In genomic region chr1:222818171-222818570, GRCh38 we compare ENCODE assay signal across 19 cellular contexts. TPM values are rescaled to one million over a fixed set of nuclear protein-coding genes. Genes with fewer than 3 reads are reported as not detected.
A peak's percentile ranks its signal among the peaks of the same experiment; 100 is the strongest.
DNase-seq lines count a peak whose midpoint lies in the region; ATAC-seq and TF ChIP-seq lines count a peak whose summit lies in the region.
"Had no signal": no experiment of that assay in that cellular context is flagged by ENCODE, and none has a peak within 500 bp of the region (broad histone marks: within the 10 kb centered on the region; RNA-seq: fewer than 3 reads in every experiment).

No MANE protein-coding gene starts in this region.

- no peak overlapping the region for H3K4me3 ChIP-seq in breast epithelium
- H3K4me3 ChIP-seq in left lung: no peak overlapping the region
- no peak overlapping the region for H3K4me3 ChIP-seq in tibial artery
- no peak overlapping the region for H3K4me3 ChIP-seq in lower leg skin (ENCODE audit: low read depth, poor library complexity, severe bottlenecking)
- H3K4me3 ChIP-seq: mucosa of descending colon had no signal

- TF ChIP-seq POLR2A in breast epithelium (IDR thresholded peaks at IDR 0.05) (no peak), lower leg skin (IDR thresholded peaks at IDR 0.05) (no peak)

- H3K27me3 ChIP-seq in breast epithelium (no peaks in the 10 kb centered on the region), left lung (no peaks in the 10 kb centered on the region), tibial artery (no peaks in the 10 kb centered on the region)

- peak overlapping the region; percentile 30 to 41 for H3K27ac ChIP-seq in breast epithelium
- H3K27ac ChIP-seq in left lung: peak overlapping the region; percentile 56 to 67
- peak overlapping the region; percentile 42 to 47 for H3K27ac ChIP-seq in tibial artery

- H3K4me1 ChIP-seq in breast epithelium (no peaks in the 10 kb centered on the region), left lung (peaks cover 11 to 42% of the 10 kb centered on the region in 2 donors), tibial artery (peaks cover 0 to 63% (median 20%) of the 10 kb centered on the region in 4 donors)

- H3K36me3 ChIP-seq in breast epithelium (no peaks in the 10 kb centered on the region), left lung (no peaks in the 10 kb centered on the region), tibial artery (no peaks in the 10 kb centered on the region)

- intact Hi-C loops in breast epithelium (cut with DNase I; ENCODE audit: low total_unique reads) (no loop called here), left lung (cut with DNase I) (no loop called here), tibial artery (cut with DNase I; ENCODE audit: low total_unique reads) (no loop called here), lower leg skin (cut with DNase I; ENCODE audit: low total_unique reads) (no loop called here)

- DNase-seq in NCI-H2227 (lab: John Stamatoyannopoulos, UW; ENCODE audit: unreplicated experiment): peak; percentile 62
- DNase-seq in breast epithelium (ENCODE audit: low spot score in 2 of 2): no peak
- no peak for DNase-seq in left lung
- no peak for DNase-seq in tibial artery
- DNase-seq in midbrain (lab: John Stamatoyannopoulos, UW): no peak
- DNase-seq in NCI-H510A treated with DMSO at 0.1 percent for 48 hours (lab: John Stamatoyannopoulos, UW): no peak
- no peak for DNase-seq in lower leg skin (ENCODE audit: low spot score in 2 of 2)
- DNase-seq: activated CD8-positive, alpha-beta T cell treated with anti-CD3 and anti-CD28 coated beads, Interleukin-2, amount 10 ng/mL, durations not matched to agents 7 days and 5 days; activated naive CD4-positive, alpha-beta T cell treated with anti-CD3 and anti-CD28 coated beads, Interleukin-2, amount 10 ng/mL, durations not matched to agents 7 days and 5 days; activated T-cell treated with anti-CD3 and anti-CD28 coated beads, Interleukin-2, amount 50 U/mL, for 24 hours; CD8-positive, alpha-beta T cell; effector memory CD4-positive, alpha-beta T cell; GDM1; MM.1S; mucosa of descending colon; NCI-H345; RPMI8226; stimulated activated CD4-positive, alpha-beta T cell treated with anti-CD3 and anti-CD28 coated beads, Interleukin-4, amount 100 ng/mL, for 4 hours had no signal

- no peaks in the 10 kb centered on the region for H3K9me3 ChIP-seq in breast epithelium
- no peaks in the 10 kb centered on the region for H3K9me3 ChIP-seq in left lung
- H3K9me3 ChIP-seq in tibial artery: no peaks in the 10 kb centered on the region
- H3K9me3 ChIP-seq: mucosa of descending colon had no signal

- TF ChIP-seq CTCF in breast epithelium (IDR thresholded peaks at IDR 0.05): no peak
- no peak for TF ChIP-seq CTCF in left lung (IDR thresholded peaks at IDR 0.05)
- TF ChIP-seq CTCF in tibial artery (IDR thresholded peaks at IDR 0.05): no peak
- no peak for TF ChIP-seq CTCF in lower leg skin (IDR thresholded peaks at IDR 0.05)

- WGBS in lower leg skin, 2 donors: 83 to 89% methylated on average over 1 of the region's 1 CpG

- peak; percentile 54 for ATAC-seq in left lung
- ATAC-seq: activated CD8-positive, alpha-beta T cell treated with anti-CD3 and anti-CD28 coated beads, Interleukin-2, amount 10 ng/mL, durations not matched to agents 7 days and 5 days; CD8-positive, alpha-beta T cell; left lobe of liver had no signal

RNA-seq across cellular contexts. Expression of gene DISP1, which starts 3.3 kb away (rescaled TPM):
- total RNA-seq in breast epithelium (10 to 100 TPM in 2 of 3 donors, 1 to 10 TPM in 1; 7.5 to 17.1 (median 10.5) TPM), left lung (10 to 100 TPM; 17.2 to 23.9 TPM), lower leg skin (10 to 100 TPM in 1 of 4 donors, 1 to 10 TPM in 3; 5.8 to 12.0 (median 7.6) TPM)
